ENCODE assay signal across 25 cellular contexts in the genomic region with DNA sequence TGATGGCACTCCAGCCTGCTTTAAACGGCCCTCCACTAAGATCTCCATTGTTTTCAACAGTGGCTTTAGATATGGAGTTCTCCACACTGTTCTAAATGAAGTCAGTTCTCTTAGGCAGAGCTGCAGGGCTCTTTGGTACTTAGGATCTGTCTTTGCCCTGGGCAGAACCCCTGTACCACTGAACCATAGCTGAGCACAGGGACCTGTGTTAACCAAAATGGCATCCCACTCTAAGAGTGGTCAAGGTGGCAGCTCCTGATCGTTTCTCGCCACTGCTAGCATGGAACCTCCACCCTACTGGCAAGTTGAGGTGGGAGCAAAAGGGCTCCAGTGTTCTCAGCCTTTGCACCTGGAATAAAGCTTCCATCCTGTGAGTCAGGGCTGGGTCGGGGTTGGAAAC.
DNase-seq lines count a peak whose midpoint lies in the region; ATAC-seq and TF ChIP-seq lines count a peak whose summit lies in the region.
"Had no signal": no experiment of that assay in that cellular context is flagged by ENCODE, and none has a peak within 500 bp of the region (broad histone marks: within the 10 kb centered on the region; RNA-seq: fewer than 3 reads in every experiment).

No MANE protein-coding gene starts in this region.

- H2AK5ac ChIP-seq in neuronal stem cell (ENCODE audit: low read depth, low read length) = no peak overlapping the region

- H3K4me3 ChIP-seq in GM23338 (no peak overlapping the region), PC-3 (ENCODE audit: low read length) (no peak overlapping the region), neuronal stem cell (ENCODE audit: low read length in 2 of 2) (no peak overlapping the region)
- H3K4me3 ChIP-seq: BLaER1, GM12878 had no signal

- no peak overlapping the region for H3K4ac ChIP-seq in neuronal stem cell (ENCODE audit: low read length)

- H4K8ac ChIP-seq in neuronal stem cell (ENCODE audit: low read depth, low read length) = no peak overlapping the region

- H3K27ac ChIP-seq in GM23338 (ENCODE audit: low read depth) (no peak overlapping the region), PC-3 (ENCODE audit: low read length) (peak overlapping the region; percentile 87), neuronal stem cell (replicated peaks; ENCODE audit: low read length) (no peak overlapping the region)
- H3K27ac ChIP-seq: BLaER1 had no signal

- intact Hi-C loops in activated CD4-positive, alpha-beta T cell treated with anti-CD3 and anti-CD28 coated beads, Interleukin-2, amount 10 ng/mL, durations not matched to agents 24 days and 14 days (cut with micrococcal nuclease) = no loop called here
- intact Hi-C loops in PC-3 (cut with micrococcal nuclease) = loop anchor here (5.0 kb wide), 1 partner anchor 86 kb away; no protein-coding TSS in a partner anchor

- DNase-seq in activated CD4-positive, alpha-beta T cell treated with anti-CD3 and anti-CD28 coated beads, Interleukin-2, amount 10 ng/mL, durations not matched to agents 24 days and 14 days = peak; percentile 35
- no peak for DNase-seq in activated CD4-positive, alpha-beta T cell treated with anti-CD3 and anti-CD28 coated beads for 48 hours
- DNase-seq in GM23338 (ENCODE audit: low spot score) (no peak), PC-3 (peak; percentile 19), neuronal stem cell (ENCODE audit: low spot score) (no peak), NCI-H1048 (lab: John Stamatoyannopoulos, UW) (no peak)
- no peak for DNase-seq in effector memory CD8-positive, alpha-beta T cell
- DNase-seq: 8988T; ACHN; BE2C; C1 segment of cervical spinal cord; CD4-positive, alpha-beta memory T cell; CD4-positive, CD25-positive, alpha-beta regulatory T cell; CD8-positive, alpha-beta memory T cell; COR-L47; DMS 273 treated with DMSO at 0.1 percent for 48 hours; DMS153; DMS53; DMS79; DND-41; EL; GDM1 had no signal

- no peak for TF ChIP-seq CTCF in GM23338 (conservative IDR thresholded peaks at IDR 0.05; ENCODE audit: low read depth in 2 of 2)
- no peak for TF ChIP-seq CTCF in PC-3 (conservative IDR thresholded peaks at IDR 0.05; ENCODE audit: low read depth, low read length)

- H3K9ac ChIP-seq in PC-3 (ENCODE audit: low read length) (peak overlapping the region; percentile 12; the same call in 1 of the 2 replicates), neuronal stem cell (ENCODE audit: low read depth, low read length, poor library complexity) (no peak overlapping the region)
- H3K9ac ChIP-seq: BLaER1 had no signal

- no peaks in the 10 kb centered on the region for H4K20me1 ChIP-seq in GM23338 (replicated peaks; ENCODE audit: insufficient read depth)
- no peaks in the 10 kb centered on the region for H4K20me1 ChIP-seq in PC-3 (ENCODE audit: low read length)
- H4K20me1 ChIP-seq: BLaER1 had no signal

- peaks cover 12% of the 10 kb centered on the region for H3K27me3 Mint-ChIP-seq in activated CD4-positive, alpha-beta T cell treated with anti-CD3 and anti-CD28 coated beads, Interleukin-2, amount 10 ng/mL, durations not matched to agents 24 days and 14 days
- H3K27me3 Mint-ChIP-seq in GM23338 (ENCODE audit: insufficient read depth, low read depth, poor library complexity) = no peaks in the 10 kb centered on the region
- peaks cover 0 to 10% of the 10 kb centered on the region in 2 donors for H3K27me3 Mint-ChIP-seq in effector memory CD8-positive, alpha-beta T cell
- H3K27me3 Mint-ChIP-seq: CD8-positive, alpha-beta memory T cell had no signal

- peaks cover 13% of the 10 kb centered on the region for H3K4me1 Mint-ChIP-seq in activated CD4-positive, alpha-beta T cell treated with anti-CD3 and anti-CD28 coated beads, Interleukin-2, amount 10 ng/mL, durations not matched to agents 24 days and 14 days
- H3K4me1 Mint-ChIP-seq in GM23338 = peaks cover 9% of the 10 kb centered on the region; the same call in 2 of the 3 replicates
- H3K4me1 Mint-ChIP-seq in effector memory CD8-positive, alpha-beta T cell (ENCODE audit: low read depth in 2 of 2) = peaks cover 2 to 5% of the 10 kb centered on the region in 2 donors
- H3K4me1 Mint-ChIP-seq: CD14-positive monocyte; CD4-positive, CD25-positive, alpha-beta regulatory T cell had no signal

- H3F3A ChIP-seq in GM23338 (replicated peaks; ENCODE audit: low read depth) = no peaks in the 10 kb centered on the region
- H3F3A ChIP-seq in PC-3 (ENCODE audit: low read length, unreplicated experiment) = no peaks in the 10 kb centered on the region

- H3K9me2 ChIP-seq in GM23338 (ENCODE audit: insufficient read depth) = no peaks in the 10 kb centered on the region
- no peaks in the 10 kb centered on the region for H3K9me2 ChIP-seq in PC-3 (replicated peaks; ENCODE audit: low read length)

- H3K4me3 Mint-ChIP-seq in activated CD4-positive, alpha-beta T cell treated with anti-CD3 and anti-CD28 coated beads, Interleukin-2, amount 10 ng/mL, durations not matched to agents 24 days and 14 days = no peak overlapping the region
- H3K4me3 Mint-ChIP-seq in GM23338 = no peak overlapping the region
- no peak overlapping the region for H3K4me3 Mint-ChIP-seq in effector memory CD8-positive, alpha-beta T cell
- H3K4me3 Mint-ChIP-seq: CD14-positive monocyte; CD4-positive, alpha-beta memory T cell; CD4-positive, CD25-positive, alpha-beta regulatory T cell; CD8-positive, alpha-beta memory T cell had no signal

- H3K4me2 ChIP-seq in GM23338 (no peak overlapping the region), PC-3 (ENCODE audit: low read length) (peak overlapping the region; percentile 37; the same call in 1 of the 2 replicates), neuronal stem cell (ENCODE audit: insufficient read depth, low read length, poor library complexity, severe bottlenecking) (no peak overlapping the region)
- H3K4me2 ChIP-seq: BLaER1 had no signal

- peak overlapping the region; percentile 11 for H2BK120ac ChIP-seq in neuronal stem cell (ENCODE audit: low read depth, low read length)

- no peak overlapping the region for H4K91ac ChIP-seq in neuronal stem cell (ENCODE audit: low read depth, low read length, poor library complexity)

- no peaks in the 10 kb centered on the region for H3K36me3 ChIP-seq in GM23338 (ENCODE audit: insufficient read depth)
- H3K36me3 ChIP-seq in PC-3 (ENCODE audit: low read depth, low read length) = no peaks in the 10 kb centered on the region
- H3K36me3 ChIP-seq in neuronal stem cell (replicated peaks in 1 of 2; ENCODE audit: control insufficient read depth in 2 of 2, insufficient read depth in 2 of 2, low read length in 2 of 2) = no peaks in the 10 kb centered on the region
- H3K36me3 ChIP-seq: BE2C, BLaER1 had no signal

- no peak overlapping the region for H2BK12ac ChIP-seq in neuronal stem cell (ENCODE audit: low read length)

- no CpG with 5 or more reads among the region's 4 CpGs for WGBS in neuronal stem cell (ENCODE audit: extremely low coverage in 2 of 2, insufficient read length in 2 of 2, insufficient replicate concordance in 1 of 2), 2 donors

- H3K27ac Mint-ChIP-seq in activated CD4-positive, alpha-beta T cell treated with anti-CD3 and anti-CD28 coated beads, Interleukin-2, amount 10 ng/mL, durations not matched to agents 24 days and 14 days = no peak overlapping the region
- no peak overlapping the region for H3K27ac Mint-ChIP-seq in GM23338
- H3K27ac Mint-ChIP-seq in effector memory CD8-positive, alpha-beta T cell = no peak overlapping the region
- H3K27ac Mint-ChIP-seq: CD4-positive, alpha-beta memory T cell; CD4-positive, CD25-positive, alpha-beta regulatory T cell; CD8-positive, alpha-beta memory T cell had no signal

- no peak overlapping the region for H3K18ac ChIP-seq in neuronal stem cell (ENCODE audit: low read length)

- H3K27me3 ChIP-seq in GM23338 (ENCODE audit: insufficient read depth) (no peaks in the 10 kb centered on the region), PC-3 (ENCODE audit: low read length) (no peaks in the 10 kb centered on the region), neuronal stem cell (ENCODE audit: control insufficient read depth in 3 of 3, insufficient read depth in 3 of 3, low read depth in 1 of 3, low read length in 3 of 3) (no peaks in the 10 kb centered on the region)
- H3K27me3 ChIP-seq: BE2C, BLaER1 had no signal

- H3K79me2 ChIP-seq in GM23338 (replicated peaks; ENCODE audit: insufficient read depth) (no peaks in the 10 kb centered on the region), PC-3 (ENCODE audit: low read length) (no peaks in the 10 kb centered on the region)

- POLR2A ChIA-PET in PC-3 (lab: Charles Lee; ENCODE audit: unreplicated experiment) = no interaction called here

- peak overlapping the region; percentile 6 for H2BK5ac ChIP-seq in neuronal stem cell (ENCODE audit: low read length)

- H2AFZ ChIP-seq in GM23338 (peak overlapping the region; percentile 35; the same call in 1 of the 2 replicates), PC-3 (ENCODE audit: low read length) (0 out of 2 replicates have a peak overlapping the region, but pooled peaks have one; percentile 15), neuronal stem cell (ENCODE audit: low read length) (no peak overlapping the region)

- H3K9me3 ChIP-seq in PC-3 (ENCODE audit: low read length) = no peaks in the 10 kb centered on the region
- no peaks in the 10 kb centered on the region for H3K9me3 ChIP-seq in neuronal stem cell (replicated peaks in 1 of 2; ENCODE audit: control insufficient read depth in 2 of 2, insufficient read depth in 1 of 2, low read depth in 1 of 2, low read length in 2 of 2)
- H3K9me3 ChIP-seq: BE2C, BLaER1 had no signal

- peaks cover 5% of the 10 kb centered on the region for H3K9me3 Mint-ChIP-seq in activated CD4-positive, alpha-beta T cell treated with anti-CD3 and anti-CD28 coated beads, Interleukin-2, amount 10 ng/mL, durations not matched to agents 24 days and 14 days
- no peaks in the 10 kb centered on the region for H3K9me3 Mint-ChIP-seq in GM23338
- H3K9me3 Mint-ChIP-seq in effector memory CD8-positive, alpha-beta T cell = no peaks in the 10 kb centered on the region
- H3K9me3 Mint-ChIP-seq: CD8-positive, alpha-beta memory T cell had no signal

- ATAC-seq in GM23338 = no peak
- no peak for ATAC-seq in PC-3
- ATAC-seq in effector memory CD8-positive, alpha-beta T cell (replicated peaks) = no peak
- ATAC-seq: GM12878 had no signal

- H2BK15ac ChIP-seq in neuronal stem cell (ENCODE audit: low read length) = no peak overlapping the region

- H3K14ac ChIP-seq in neuronal stem cell (ENCODE audit: low read length) = no peak overlapping the region

- no peaks in the 10 kb centered on the region for H3K36me3 Mint-ChIP-seq in activated CD4-positive, alpha-beta T cell treated with anti-CD3 and anti-CD28 coated beads, Interleukin-2, amount 10 ng/mL, durations not matched to agents 24 days and 14 days (ENCODE audit: low read depth)
- no peaks in the 10 kb centered on the region for H3K36me3 Mint-ChIP-seq in GM23338 (ENCODE audit: low read depth)
- H3K36me3 Mint-ChIP-seq in effector memory CD8-positive, alpha-beta T cell (ENCODE audit: insufficient read depth) = no peaks in the 10 kb centered on the region
- H3K36me3 Mint-ChIP-seq: CD14-positive monocyte; CD4-positive, alpha-beta memory T cell; CD4-positive, CD25-positive, alpha-beta regulatory T cell; CD8-positive, alpha-beta memory T cell had no signal

- no TSS peak for BruUV-seq in PC-3 (replicated peaks; lab: Mats Ljungman, UMichigan)

- CTCF ChIA-PET in PC-3 (lab: Charles Lee) = no interaction called here

- H3K79me1 ChIP-seq in neuronal stem cell (ENCODE audit: low read depth, low read length) = no peaks in the 10 kb centered on the region

- no peak overlapping the region for H3K23ac ChIP-seq in neuronal stem cell (ENCODE audit: low read depth, low read length, poor library complexity)

- peaks cover 9% of the 10 kb centered on the region for H3K4me1 ChIP-seq in GM23338 (ENCODE audit: insufficient read depth)
- peaks cover 41% of the 10 kb centered on the region for H3K4me1 ChIP-seq in PC-3 (ENCODE audit: insufficient read depth, low read length)
- H3K4me1 ChIP-seq in neuronal stem cell (ENCODE audit: control insufficient read depth in 2 of 2, insufficient read depth in 1 of 2, low read depth in 1 of 2, low read length in 2 of 2) = no peaks in the 10 kb centered on the region
- H3K4me1 ChIP-seq: BE2C had no signal

Comparison
In these comparisons a context has a peak if more than half of its experiments do, and no peak if none do; other contexts are left out.
1. DNase-seq: peak in activated CD4-positive, alpha-beta T cell treated with anti-CD3 and anti-CD28 coated beads, Interleukin-2, amount 10 ng/mL, durations not matched to agents 24 days and 14 days (single experiment) and PC-3 (single experiment); none in activated CD4-positive, alpha-beta T cell treated with anti-CD3 and anti-CD28 coated beads for 48 hours (single experiment), GM23338 (single experiment), neuronal stem cell (single experiment), NCI-H1048 (single experiment) and effector memory CD8-positive, alpha-beta T cell (0 of 3).